Comparison of ENCODE assay signal across 8 cellular contexts in genomic region chr1:21175670-21176581, GRCh38. TPM values are rescaled to one million over a fixed set of nuclear protein-coding genes. Genes with fewer than 3 reads are reported as not detected.
DNase-seq lines count a peak whose midpoint lies in the region; ATAC-seq and TF ChIP-seq lines count a peak whose summit lies in the region.

No MANE protein-coding gene starts in this region.

- no peaks in the 10 kb centered on the region for H3K9me3 ChIP-seq in HUES6 (ENCODE audit: control insufficient read depth, insufficient read depth, low read depth, low read length)

- H3K4me3 ChIP-seq in HUES6 (ENCODE audit: low read depth, low read length) (peak overlapping the region; percentile 96), cardiac fibroblast (replicated peaks in 1 of 2; ENCODE audit: low read depth in 2 of 2, low read length in 2 of 2) (peak overlapping the region; percentile 88 to 94)

- TF ChIP-seq CTCF in VCaP (conservative IDR thresholded peaks at IDR 0.05) (no peak), cardiac fibroblast (IDR thresholded peaks at IDR 0.05; ENCODE audit: low read depth, low read length) (no peak)

- H3K27ac ChIP-seq in HUES6 (ENCODE audit: low read depth, low read length) = peak overlapping the region; percentile 82; the same call in 1 of the 2 replicates
- peak overlapping the region; percentile 83 for H3K27ac ChIP-seq in VCaP

- peak; percentile 47 for DNase-seq in AG08396 (ENCODE audit: low spot score)
- DNase-seq in cardiac fibroblast (ENCODE audit: low read depth in 2 of 2) = peak in 1 of 2 donors; percentile 34
- peak; percentile 60 for DNase-seq in left lobe of liver (ENCODE audit: low spot score)
- peak; percentile 52 for DNase-seq in stimulated activated CD4-positive, alpha-beta T cell treated with anti-CD3 and anti-CD28 coated beads, Interleukin-4, amount 100 ng/mL, for 1 hour
- DNase-seq in occipital lobe (lab: John Stamatoyannopoulos, UW) = no peak

- H3K27me3 ChIP-seq in HUES6 (ENCODE audit: control insufficient read depth, insufficient read depth, low read length) = peaks cover 4% of the 10 kb centered on the region; the same call in 1 of the 2 replicates

- H3K9ac ChIP-seq in HUES6 (ENCODE audit: low read length) = peak overlapping the region; percentile 83

- peaks cover 10% of the 10 kb centered on the region for H3K4me1 ChIP-seq in HUES6 (ENCODE audit: control insufficient read depth, insufficient read depth, low read length)

- ATAC-seq in GM19324 (IDR thresholded peaks at IDR 0.05; ENCODE audit: low FRiP score, unreplicated experiment) (peak; percentile 15), left lobe of liver (peak; percentile 25)

- peaks cover 3% of the 10 kb centered on the region for H3K36me3 ChIP-seq in HUES6 (ENCODE audit: control insufficient read depth, insufficient read depth, low read length)

RNA-seq across cellular contexts. Expression of gene EIF4G3, which starts 0.8 kb away (rescaled TPM):
- 17.1 TPM for total RNA-seq in left lobe of liver
- total RNA-seq in occipital lobe = 47.4 TPM
